1 cellular context compared by ENCODE assay signal in the genomic region with DNA sequence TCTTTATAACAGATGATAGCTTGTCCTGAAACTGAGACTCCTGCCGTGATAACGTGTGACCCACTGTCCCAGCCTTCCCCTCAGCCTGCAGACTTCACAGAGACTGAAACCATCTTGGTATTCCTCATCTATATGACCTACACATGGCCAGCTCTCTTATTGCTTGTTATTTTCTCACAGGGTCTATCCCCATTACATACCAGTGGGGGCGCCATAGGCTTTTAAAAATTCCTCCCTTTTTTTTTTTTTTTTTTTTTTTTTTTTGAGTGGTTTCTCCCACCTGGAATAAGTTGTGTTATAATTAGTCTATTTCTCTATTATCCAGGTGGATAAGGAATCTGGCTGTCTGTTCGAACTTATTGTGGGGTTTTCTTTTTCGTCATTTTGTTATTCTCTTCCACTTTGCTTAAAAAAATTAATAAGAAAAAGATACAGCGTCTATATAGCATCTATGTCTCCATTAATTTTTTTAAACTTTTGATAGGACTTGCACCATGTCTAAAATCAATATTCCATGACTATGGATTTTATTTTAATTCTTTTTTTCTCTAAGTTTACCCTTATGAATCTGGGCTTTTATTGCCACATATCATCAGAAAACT.
TF ChIP-seq lines count a peak whose summit lies in the region.

No MANE protein-coding gene starts in this region.

TF ChIP-seq in HepG2, 621 proteins besides CTCF, POLR2A, EP300 and RAD21 (continued from another document):
- TF ChIP-seq, protein P1, sequence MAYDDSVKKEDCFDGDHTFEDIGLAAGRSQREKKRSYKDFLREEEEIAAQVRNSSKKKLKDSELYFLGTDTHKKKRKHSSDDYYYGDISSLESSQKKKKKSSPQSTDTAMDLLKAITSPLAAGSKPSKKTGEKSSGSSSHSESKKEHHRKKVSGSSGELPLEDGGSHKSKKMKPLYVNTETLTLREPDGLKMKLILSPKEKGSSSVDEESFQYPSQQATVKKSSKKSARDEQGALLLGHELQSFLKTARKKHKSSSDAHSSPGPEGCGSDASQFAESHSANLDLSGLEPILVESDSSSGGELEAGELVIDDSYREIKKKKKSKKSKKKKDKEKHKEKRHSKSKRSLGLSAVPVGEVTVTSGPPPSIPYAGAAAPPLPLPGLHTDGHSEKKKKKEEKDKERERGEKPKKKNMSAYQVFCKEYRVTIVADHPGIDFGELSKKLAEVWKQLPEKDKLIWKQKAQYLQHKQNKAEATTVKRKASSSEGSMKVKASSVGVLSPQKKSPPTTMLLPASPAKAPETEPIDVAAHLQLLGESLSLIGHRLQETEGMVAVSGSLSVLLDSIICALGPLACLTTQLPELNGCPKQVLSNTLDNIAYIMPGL (CRISPR knock-in tag; IDR thresholded peaks at IDR 0.05; ENCODE audit: borderline replicate concordance in 1 of 2, low read depth in 1 of 2), result no peak
- TF ChIP-seq ZNF329 (CRISPR knock-in tag; IDR thresholded peaks at IDR 0.05; ENCODE audit: low read depth) (no peak), HOXA3 (CRISPR knock-in tag; IDR thresholded peaks at IDR 0.05) (no peak), ZNF354B (CRISPR knock-in tag; IDR thresholded peaks at IDR 0.05) (no peak), ZNF160 (CRISPR knock-in tag; IDR thresholded peaks at IDR 0.05) (no peak), ZNF557 (CRISPR knock-in tag; IDR thresholded peaks at IDR 0.05) (no peak), ZNF33A (CRISPR knock-in tag; IDR thresholded peaks at IDR 0.05; ENCODE audit: borderline replicate concordance) (no peak), STAG1 (CRISPR knock-in tag; IDR thresholded peaks at IDR 0.05) (peak; percentile 26; the same call in 1 of the 2 replicates)
- TF ChIP-seq, protein P2, sequence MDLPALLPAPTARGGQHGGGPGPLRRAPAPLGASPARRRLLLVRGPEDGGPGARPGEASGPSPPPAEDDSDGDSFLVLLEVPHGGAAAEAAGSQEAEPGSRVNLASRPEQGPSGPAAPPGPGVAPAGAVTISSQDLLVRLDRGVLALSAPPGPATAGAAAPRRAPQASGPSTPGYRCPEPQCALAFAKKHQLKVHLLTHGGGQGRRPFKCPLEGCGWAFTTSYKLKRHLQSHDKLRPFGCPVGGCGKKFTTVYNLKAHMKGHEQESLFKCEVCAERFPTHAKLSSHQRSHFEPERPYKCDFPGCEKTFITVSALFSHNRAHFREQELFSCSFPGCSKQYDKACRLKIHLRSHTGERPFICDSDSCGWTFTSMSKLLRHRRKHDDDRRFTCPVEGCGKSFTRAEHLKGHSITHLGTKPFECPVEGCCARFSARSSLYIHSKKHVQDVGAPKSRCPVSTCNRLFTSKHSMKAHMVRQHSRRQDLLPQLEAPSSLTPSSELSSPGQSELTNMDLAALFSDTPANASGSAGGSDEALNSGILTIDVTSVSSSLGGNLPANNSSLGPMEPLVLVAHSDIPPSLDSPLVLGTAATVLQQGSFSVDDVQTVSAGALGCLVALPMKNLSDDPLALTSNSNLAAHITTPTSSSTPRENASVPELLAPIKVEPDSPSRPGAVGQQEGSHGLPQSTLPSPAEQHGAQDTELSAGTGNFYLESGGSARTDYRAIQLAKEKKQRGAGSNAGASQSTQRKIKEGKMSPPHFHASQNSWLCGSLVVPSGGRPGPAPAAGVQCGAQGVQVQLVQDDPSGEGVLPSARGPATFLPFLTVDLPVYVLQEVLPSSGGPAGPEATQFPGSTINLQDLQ (CRISPR knock-in tag; IDR thresholded peaks at IDR 0.05), result no peak
- TF ChIP-seq, protein P3, sequence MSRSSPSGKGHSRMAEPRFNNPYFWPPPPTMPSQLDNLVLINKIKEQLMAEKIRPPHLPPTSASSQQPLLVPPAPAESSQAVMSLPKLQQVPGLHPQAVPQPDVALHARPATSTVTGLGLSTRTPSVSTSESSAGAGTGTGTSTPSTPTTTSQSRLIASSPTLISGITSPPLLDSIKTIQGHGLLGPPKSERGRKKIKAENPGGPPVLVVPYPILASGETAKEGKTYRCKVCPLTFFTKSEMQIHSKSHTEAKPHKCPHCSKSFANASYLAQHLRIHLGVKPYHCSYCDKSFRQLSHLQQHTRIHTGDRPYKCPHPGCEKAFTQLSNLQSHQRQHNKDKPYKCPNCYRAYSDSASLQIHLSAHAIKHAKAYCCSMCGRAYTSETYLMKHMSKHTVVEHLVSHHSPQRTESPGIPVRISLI (CRISPR knock-in tag; IDR thresholded peaks at IDR 0.05; ENCODE audit: borderline replicate concordance), result 0 out of 2 replicates have a peak, but pooled peaks have one; percentile 31
- TF ChIP-seq, protein P4, sequence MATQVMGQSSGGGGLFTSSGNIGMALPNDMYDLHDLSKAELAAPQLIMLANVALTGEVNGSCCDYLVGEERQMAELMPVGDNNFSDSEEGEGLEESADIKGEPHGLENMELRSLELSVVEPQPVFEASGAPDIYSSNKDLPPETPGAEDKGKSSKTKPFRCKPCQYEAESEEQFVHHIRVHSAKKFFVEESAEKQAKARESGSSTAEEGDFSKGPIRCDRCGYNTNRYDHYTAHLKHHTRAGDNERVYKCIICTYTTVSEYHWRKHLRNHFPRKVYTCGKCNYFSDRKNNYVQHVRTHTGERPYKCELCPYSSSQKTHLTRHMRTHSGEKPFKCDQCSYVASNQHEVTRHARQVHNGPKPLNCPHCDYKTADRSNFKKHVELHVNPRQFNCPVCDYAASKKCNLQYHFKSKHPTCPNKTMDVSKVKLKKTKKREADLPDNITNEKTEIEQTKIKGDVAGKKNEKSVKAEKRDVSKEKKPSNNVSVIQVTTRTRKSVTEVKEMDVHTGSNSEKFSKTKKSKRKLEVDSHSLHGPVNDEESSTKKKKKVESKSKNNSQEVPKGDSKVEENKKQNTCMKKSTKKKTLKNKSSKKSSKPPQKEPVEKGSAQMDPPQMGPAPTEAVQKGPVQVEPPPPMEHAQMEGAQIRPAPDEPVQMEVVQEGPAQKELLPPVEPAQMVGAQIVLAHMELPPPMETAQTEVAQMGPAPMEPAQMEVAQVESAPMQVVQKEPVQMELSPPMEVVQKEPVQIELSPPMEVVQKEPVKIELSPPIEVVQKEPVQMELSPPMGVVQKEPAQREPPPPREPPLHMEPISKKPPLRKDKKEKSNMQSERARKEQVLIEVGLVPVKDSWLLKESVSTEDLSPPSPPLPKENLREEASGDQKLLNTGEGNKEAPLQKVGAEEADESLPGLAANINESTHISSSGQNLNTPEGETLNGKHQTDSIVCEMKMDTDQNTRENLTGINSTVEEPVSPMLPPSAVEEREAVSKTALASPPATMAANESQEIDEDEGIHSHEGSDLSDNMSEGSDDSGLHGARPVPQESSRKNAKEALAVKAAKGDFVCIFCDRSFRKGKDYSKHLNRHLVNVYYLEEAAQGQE (IDR thresholded peaks at IDR 0.05; ENCODE audit: borderline replicate concordance in 1 of 2, low read depth in 1 of 2, low read length in 2 of 2), result no peak
